Comparison of ENCODE assay signal across 13 cellular contexts in the genomic region with DNA sequence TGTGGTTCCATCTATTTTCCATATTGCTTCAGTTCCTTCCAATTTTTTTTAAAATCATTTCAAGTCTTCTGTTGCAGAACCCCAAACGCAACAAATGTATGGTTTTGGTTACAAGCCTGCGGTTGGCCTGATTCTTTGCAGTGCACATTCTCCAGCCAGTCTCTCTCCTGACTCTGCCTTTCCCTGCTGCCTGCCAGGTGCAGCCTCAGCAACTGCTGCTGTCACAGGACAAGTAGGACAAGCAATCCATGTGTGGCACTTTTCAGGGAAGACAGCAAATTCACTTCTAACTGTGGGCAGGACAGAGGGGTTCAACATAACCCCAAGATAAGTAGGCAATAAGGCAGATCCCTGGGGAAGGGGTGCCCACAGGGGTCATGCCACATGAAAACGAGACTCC. TPM values are rescaled to one million over a fixed set of nuclear protein-coding genes. Genes with fewer than 3 reads are reported as not detected.
"Had no signal": no experiment of that assay in that cellular context is flagged by ENCODE, and none has a peak within 500 bp of the region (broad histone marks: within the 10 kb centered on the region; RNA-seq: fewer than 3 reads in every experiment).

No MANE protein-coding gene starts in this region.

- DNase-seq: central memory CD4-positive, alpha-beta T cell; cortex of kidney; effector memory CD4-positive, alpha-beta T cell; immature natural killer cell; mesendoderm; naive thymus-derived CD8-positive, alpha-beta T cell; sigmoid colon; stimulated activated CD4-positive, alpha-beta T cell treated with anti-CD3 and anti-CD28 coated beads, Interleukin-2, amount 100 ng/mL, for 48 hours; stimulated activated naive CD4-positive, alpha-beta T cell treated with Interleukin-2 at 50 U/mL for 16 hours had no signal

- H3K4me3 Mint-ChIP-seq: immature natural killer cell; naive thymus-derived CD8-positive, alpha-beta T cell had no signal

- H3K36me3 Mint-ChIP-seq: immature natural killer cell had no signal

- H3K4me2 ChIP-seq: smooth muscle cell had no signal

- H3K4me3 ChIP-seq: right atrium auricular region, sigmoid colon, smooth muscle cell, tibial nerve had no signal

- ATAC-seq: esophagus mucosa; naive thymus-derived CD8-positive, alpha-beta T cell had no signal

- H3K36me3 ChIP-seq: right atrium auricular region, sigmoid colon, tibial nerve had no signal

- H3K9me3 Mint-ChIP-seq: immature natural killer cell had no signal

- H3K27me3 ChIP-seq: right atrium auricular region, sigmoid colon, tibial nerve had no signal

- H3K9me3 ChIP-seq: right atrium auricular region, sigmoid colon, tibial nerve had no signal

- H3K27ac Mint-ChIP-seq: immature natural killer cell; naive thymus-derived CD8-positive, alpha-beta T cell had no signal

- H3K27ac ChIP-seq: sigmoid colon had no signal

RNA-seq across cellular contexts. Expression of a gene that starts 24.2 kb away (rescaled TPM):
- total RNA-seq: naive thymus-derived CD8-positive, alpha-beta T cell had no signal
